ENCODE assay signal across 9 cellular contexts in genomic region chr16:87380875-87381274, GRCh38. TPM values are rescaled to one million over a fixed set of nuclear protein-coding genes. Genes with fewer than 3 reads are reported as not detected.
DNase-seq lines count a peak whose midpoint lies in the region; ATAC-seq, FAIRE-seq and TF ChIP-seq lines count a peak whose summit lies in the region.
"Had no signal": no experiment of that assay in that cellular context is flagged by ENCODE, and none has a peak within 500 bp of the region (broad histone marks: within the 10 kb centered on the region; RNA-seq: fewer than 3 reads in every experiment).

No MANE protein-coding gene starts in this region.

- peak overlapping the region; percentile 93 for H3K4me2 ChIP-seq in SK-N-SH

- H3K36me3 ChIP-seq in SK-N-SH (replicated peaks in 1 of 2; ENCODE audit: control insufficient read depth in 1 of 2, insufficient read depth in 2 of 2, low read length in 1 of 2), result no peaks in the 10 kb centered on the region
- no peaks in the 10 kb centered on the region for H3K36me3 ChIP-seq in kidney (ENCODE audit: control insufficient read depth in 1 of 2, insufficient read depth in 2 of 2, low read length in 2 of 2)
- no peaks in the 10 kb centered on the region for H3K36me3 ChIP-seq in suprapubic skin

- CTCF ChIA-PET in SK-N-SH (lab: Yijun Ruan, JAX), result interaction anchor here (0.8 to 4.4 kb wide), 3 partner anchors 11 to 58 kb away, joined by 3 to 36 read pairs (median 5); no protein-coding TSS in a partner anchor

- peaks cover 12% of the 10 kb centered on the region for H3F3A ChIP-seq in SK-N-SH (replicated peaks; ENCODE audit: insufficient read depth)

- no peak for FAIRE-seq in kidney (lab: Jason Lieb, UNC)

- peak overlapping the region in 1 of 2 experiments; percentile 80; a peak in 1 of 4 replicates for H3K4me3 ChIP-seq in SK-N-SH (ENCODE audit: low read depth in 2 of 2, low read length in 1 of 2)
- H3K4me3 ChIP-seq in kidney (ENCODE audit: low read length in 2 of 2), result peak overlapping the region; percentile 43 to 74
- H3K4me3 ChIP-seq in suprapubic skin, result peak overlapping the region; percentile 84

- 87% methylated on average over 4 of the region's 4 CpGs for WGBS in SK-N-SH (ENCODE audit: low lambda C conversion rate)
- WGBS in suprapubic skin, result 46% methylated on average over 4 of the region's 4 CpGs

- peaks cover 32% of the 10 kb centered on the region for H3K36me3 Mint-ChIP-seq in activated T-helper 2 cell treated with anti-CD3 and anti-CD28 coated beads, Interferon-gamma antibody, Interleukin-2, Interleukin-4, amounts not matched to agents 10 μg/mL and 5 μg/mL and 100 μg/mL, durations not matched to agents 14 hours and 24 hours and 36 hours (ENCODE audit: low read depth)

- H3K9ac ChIP-seq in SK-N-SH, result no peak overlapping the region
- no peak overlapping the region for H3K9ac ChIP-seq in kidney (ENCODE audit: low read length in 2 of 2)

- H3K9me3 Mint-ChIP-seq in activated T-helper 2 cell treated with anti-CD3 and anti-CD28 coated beads, Interferon-gamma antibody, Interleukin-2, Interleukin-4, amounts not matched to agents 10 μg/mL and 5 μg/mL and 100 μg/mL, durations not matched to agents 14 hours and 24 hours and 36 hours, result no peaks in the 10 kb centered on the region

- intact Hi-C loops in activated T-helper 2 cell treated with anti-CD3 and anti-CD28 coated beads, Interferon-gamma antibody, Interleukin-2, Interleukin-4, amounts not matched to agents 10 μg/mL and 5 μg/mL and 100 μg/mL, durations not matched to agents 14 hours and 24 hours and 36 hours (cut with micrococcal nuclease), result loop anchor here (10.0 kb wide), 3 partner anchors 394 to 826 kb away; partner anchors contain the start of gene MTHFSD
- intact Hi-C loops in kidney (cut with DNase I), result no loop called here

- H3K9me3 ChIP-seq in SK-N-SH, result no peaks in the 10 kb centered on the region
- H3K9me3 ChIP-seq in kidney (ENCODE audit: control insufficient read depth in 1 of 2, low read length in 2 of 2), result no peaks in the 10 kb centered on the region
- H3K9me3 ChIP-seq in suprapubic skin, result no peaks in the 10 kb centered on the region

- no peaks in the 10 kb centered on the region for H3K9me2 ChIP-seq in SK-N-SH

- H3K4me1 ChIP-seq in SK-N-SH (ENCODE audit: control insufficient read depth in 1 of 2, insufficient read depth in 2 of 2, low read depth in 1 of 2, low read length in 1 of 2), result peaks cover 7 to 15% of the 10 kb centered on the region in 2 experiments; a peak in 3 of 4 replicates
- H3K4me1 ChIP-seq in kidney (ENCODE audit: control insufficient read depth in 1 of 2, insufficient read depth in 1 of 2, low read depth in 1 of 2, low read length in 2 of 2), result peaks cover 6 to 17% of the 10 kb centered on the region in 2 donors
- H3K4me1 ChIP-seq in suprapubic skin, result peaks cover 56% of the 10 kb centered on the region

- no peak for TF ChIP-seq EP300 in SK-N-SH (IDR thresholded peaks at IDR 0.05; ENCODE audit: borderline replicate concordance in 1 of 2, low read depth in 1 of 2, low read length in 1 of 2)
- no peak for TF ChIP-seq EP300 in suprapubic skin (IDR thresholded peaks at IDR 0.05)

- peak overlapping the region; percentile 87 for H3K4me3 Mint-ChIP-seq in activated T-helper 2 cell treated with anti-CD3 and anti-CD28 coated beads, Interferon-gamma antibody, Interleukin-2, Interleukin-4, amounts not matched to agents 10 μg/mL and 5 μg/mL and 100 μg/mL, durations not matched to agents 14 hours and 24 hours and 36 hours (ENCODE audit: low read depth)

- peak overlapping the region; percentile 84 for H3K27ac Mint-ChIP-seq in activated T-helper 2 cell treated with anti-CD3 and anti-CD28 coated beads, Interferon-gamma antibody, Interleukin-2, Interleukin-4, amounts not matched to agents 10 μg/mL and 5 μg/mL and 100 μg/mL, durations not matched to agents 14 hours and 24 hours and 36 hours

- TF ChIP-seq RAD21 in SK-N-SH (IDR thresholded peaks at IDR 0.05; ENCODE audit: low read length), result no peak

- peaks cover 42% of the 10 kb centered on the region for H4K20me1 ChIP-seq in SK-N-SH (ENCODE audit: insufficient read depth)

- no peak for TF ChIP-seq POLR2A in suprapubic skin (IDR thresholded peaks at IDR 0.05)

- no peak overlapping the region for H3K27ac ChIP-seq in SK-N-SH (ENCODE audit: low read depth in 2 of 2, low read length in 1 of 2)
- H3K27ac ChIP-seq in kidney (ENCODE audit: low read depth in 2 of 2, low read length in 2 of 2), result peak overlapping the region in 1 of 2 donors; percentile 47
- H3K27ac ChIP-seq in suprapubic skin, result peak overlapping the region; percentile 18

- POLR2A ChIA-PET in SK-N-SH (lab: Yijun Ruan, JAX), result no interaction called here

- no peak for ATAC-seq in SK-N-SH treated with all-trans-retinoic acid at 6 μM for 48 hours
- ATAC-seq in HG03139 (IDR thresholded peaks at IDR 0.05; ENCODE audit: unreplicated experiment), result no peak

- TF ChIP-seq CTCF in SK-N-SH (IDR thresholded peaks at IDR 0.05) (no peak), kidney (IDR thresholded peaks at IDR 0.05; ENCODE audit: borderline replicate concordance, extremely low read depth, insufficient read depth) (no peak), suprapubic skin (IDR thresholded peaks at IDR 0.05) (no peak)

- peaks cover 39% of the 10 kb centered on the region for H3K4me1 Mint-ChIP-seq in activated T-helper 2 cell treated with anti-CD3 and anti-CD28 coated beads, Interferon-gamma antibody, Interleukin-2, Interleukin-4, amounts not matched to agents 10 μg/mL and 5 μg/mL and 100 μg/mL, durations not matched to agents 14 hours and 24 hours and 36 hours (ENCODE audit: low read depth)

- peaks cover 78% of the 10 kb centered on the region for H3K79me2 ChIP-seq in SK-N-SH (ENCODE audit: insufficient read depth)

- no peak for DNase-seq in SK-N-SH
- DNase-seq in activated T-helper 2 cell treated with anti-CD3 and anti-CD28 coated beads, Interferon-gamma antibody, Interleukin-2, Interleukin-4, amounts not matched to agents 10 μg/mL and 5 μg/mL and 100 μg/mL, durations not matched to agents 14 hours and 24 hours and 36 hours (ENCODE audit: low spot score), result no peak
- no peak for DNase-seq in kidney
- no peak for DNase-seq in suprapubic skin (ENCODE audit: low spot score in 2 of 2)
- no peak for DNase-seq in NCI-H1105 (lab: John Stamatoyannopoulos, UW)
- DNase-seq in COR-L47 (lab: John Stamatoyannopoulos, UW), result no peak
- DNase-seq: NCI-H1092 had no signal

- no peak overlapping the region for H2AFZ ChIP-seq in SK-N-SH (ENCODE audit: low read depth)

- no peaks in the 10 kb centered on the region for H3K27me3 Mint-ChIP-seq in activated T-helper 2 cell treated with anti-CD3 and anti-CD28 coated beads, Interferon-gamma antibody, Interleukin-2, Interleukin-4, amounts not matched to agents 10 μg/mL and 5 μg/mL and 100 μg/mL, durations not matched to agents 14 hours and 24 hours and 36 hours (ENCODE audit: low read depth)

- no peaks in the 10 kb centered on the region for H3K27me3 ChIP-seq in SK-N-SH (ENCODE audit: insufficient read depth)
- H3K27me3 ChIP-seq in suprapubic skin, result no peaks in the 10 kb centered on the region

TF ChIP-seq in SK-N-SH, 30 proteins besides CTCF, POLR2A, EP300 and RAD21 (continues in another document):
- no peak for TF ChIP-seq EZH2phosphoT487 (IDR thresholded peaks at IDR 0.05; ENCODE audit: borderline replicate concordance, low read depth)
- no peak for TF ChIP-seq NRF1 (IDR thresholded peaks at IDR 0.05; ENCODE audit: low read depth, low read length)
- TF ChIP-seq FOXM1 (IDR thresholded peaks at IDR 0.05; ENCODE audit: low read depth), result no peak
- TF ChIP-seq IRF3 (IDR thresholded peaks at IDR 0.05; ENCODE audit: low read depth, low read length), result no peak
- TF ChIP-seq RFX5 (IDR thresholded peaks at IDR 0.05; ENCODE audit: low read length), result no peak

TF ChIP-seq in SK-N-SH treated with all-trans-retinoic acid at 6 μM for 48 hours, 23 proteins besides CTCF, POLR2A, EP300 and RAD21 (continues in another document):
- no peak for TF ChIP-seq TCF4 (CRISPR knock-in tag; IDR thresholded peaks at IDR 0.05; ENCODE audit: borderline replicate concordance)
- no peak for TF ChIP-seq TSHZ2 (CRISPR knock-in tag; IDR thresholded peaks at IDR 0.05)

RNA-seq across cellular contexts. Expression of gene FBXO31, which starts 2.7 kb away (rescaled TPM):
- polyA plus RNA-seq in SK-N-SH (2012; rRNA removed) (14.2 and 15.3 TPM in 2 replicates), kidney (ENCODE audit: insufficient read depth, low read depth, low replicate concordance) (12.5 TPM)
- polyA plus RNA-seq in SK-N-SH (2012; cell fraction: cytosol; rRNA removed), result 4.5 and 8.4 TPM in 2 replicates
- 45.0 and 46.1 TPM in 2 replicates for polyA plus RNA-seq in SK-N-SH (2012; cell fraction: nucleus; rRNA removed)
- total RNA-seq in activated T-helper 2 cell treated with anti-CD3 and anti-CD28 coated beads, Interferon-gamma antibody, Interleukin-2, Interleukin-4, amounts not matched to agents 10 μg/mL and 5 μg/mL and 100 μg/mL, durations not matched to agents 14 hours and 24 hours and 36 hours, result 33.6 and 40.1 TPM in 2 replicates
- total RNA-seq in kidney (34.9 TPM), suprapubic skin (10 to 100 TPM; 39.9 to 89.3 (median 53.6) TPM)

RNA-seq across cellular contexts. Expression of gene MAP1LC3B, which starts 11.3 kb away (rescaled TPM):
- polyA plus RNA-seq in SK-N-SH (2012; rRNA removed) (33.7 and 36.9 TPM in 2 replicates), kidney (ENCODE audit: insufficient read depth, low read depth, low replicate concordance) (70.3 TPM)
- 59.8 and 68.6 TPM in 2 replicates for polyA plus RNA-seq in SK-N-SH (2012; cell fraction: cytosol; rRNA removed)
- polyA plus RNA-seq in SK-N-SH (2012; cell fraction: nucleus; rRNA removed), result 15.8 and 26.7 TPM in 2 replicates
- 40.6 and 43.6 TPM in 2 replicates for total RNA-seq in activated T-helper 2 cell treated with anti-CD3 and anti-CD28 coated beads, Interferon-gamma antibody, Interleukin-2, Interleukin-4, amounts not matched to agents 10 μg/mL and 5 μg/mL and 100 μg/mL, durations not matched to agents 14 hours and 24 hours and 36 hours
- total RNA-seq in kidney (57.1 TPM), suprapubic skin (10 to 100 TPM; 57.8 to 82.0 (median 71.3) TPM)
